Comparison of ENCODE assay signal across 29 cellular contexts in genomic region chr16:10834766-10835165, GRCh38. TPM values are rescaled to one million over a fixed set of nuclear protein-coding genes. Genes with fewer than 3 reads are reported as not detected.
"Had no signal": no experiment of that assay in that cellular context is flagged by ENCODE, and none has a peak within 500 bp of the region (broad histone marks: within the 10 kb centered on the region; RNA-seq: fewer than 3 reads in every experiment).

No MANE protein-coding gene starts in this region.

- H3K27ac Mint-ChIP-seq: activated CD4-positive, alpha-beta memory T cell treated with anti-CD3 and anti-CD28 coated beads for 36 hours; activated CD4-positive, alpha-beta T cell treated with anti-CD3 and anti-CD28 coated beads, Interleukin-2, amount 10 ng/mL, durations not matched to agents 7 days and 5 days; activated naive CD8-positive, alpha-beta T cell treated with anti-CD3 and anti-CD28 coated beads, Interleukin-2, amount 10 ng/mL, durations not matched to agents 7 days and 5 days had no signal

- H3K36me3 ChIP-seq: adrenal gland, breast epithelium, MG63, Peyer's patch had no signal

- H3K36me3 Mint-ChIP-seq: activated CD4-positive, alpha-beta memory T cell treated with anti-CD3 and anti-CD28 coated beads for 36 hours; activated naive CD8-positive, alpha-beta T cell treated with anti-CD3 and anti-CD28 coated beads, Interleukin-2, amount 10 ng/mL, durations not matched to agents 7 days and 5 days had no signal

- H3K4me3 Mint-ChIP-seq: activated CD4-positive, alpha-beta memory T cell treated with anti-CD3 and anti-CD28 coated beads for 36 hours; activated CD4-positive, alpha-beta T cell treated with anti-CD3 and anti-CD28 coated beads, Interleukin-2, amount 10 ng/mL, durations not matched to agents 7 days and 5 days; activated naive CD8-positive, alpha-beta T cell treated with anti-CD3 and anti-CD28 coated beads, Interleukin-2, amount 10 ng/mL, durations not matched to agents 7 days and 5 days; activated T-cell treated with anti-CD3 and anti-CD28 coated beads, Interleukin-2, amount 50 U/mL, for 4 hours had no signal

- H3K27me3 ChIP-seq: adrenal gland, breast epithelium, Peyer's patch had no signal

- H3K27ac ChIP-seq: adrenal gland, breast epithelium, RWPE1, VCaP had no signal

- H3K9me3 Mint-ChIP-seq: activated CD4-positive, alpha-beta T cell treated with anti-CD3 and anti-CD28 coated beads, Interleukin-2, amount 10 ng/mL, durations not matched to agents 7 days and 5 days; activated T-cell treated with anti-CD3 and anti-CD28 coated beads, Interleukin-2, amount 50 U/mL, for 4 hours had no signal

- H3K4me3 ChIP-seq: adrenal gland, breast epithelium, MG63, Peyer's patch had no signal

- H3K4me1 Mint-ChIP-seq: activated CD4-positive, alpha-beta T cell treated with anti-CD3 and anti-CD28 coated beads, Interleukin-2, amount 10 ng/mL, durations not matched to agents 7 days and 5 days had no signal

- FAIRE-seq: TTC549 had no signal

- DNase-seq: activated CD4-positive, alpha-beta T cell treated with anti-CD3 and anti-CD28 coated beads, Interleukin-2, amount 10 ng/mL, durations not matched to agents 7 days and 5 days; activated CD4-positive, CD25-positive, alpha-beta regulatory T cell; activated CD8-positive, alpha-beta memory T cell treated with anti-CD3 and anti-CD28 coated beads for 24 hours; activated naive CD4-positive, alpha-beta T cell treated with anti-CD3 and anti-CD28 coated beads, Interleukin-2, amount 50 U/mL, for 16 hours; activated naive CD8-positive, alpha-beta T cell treated with anti-CD3 and anti-CD28 coated beads, Interleukin-2, amount 10 ng/mL, durations not matched to agents 7 days and 5 days; activated T-cell treated with anti-CD3 and anti-CD28 coated beads, Interleukin-2, amount 50 U/mL, for 4 hours; adrenal gland; anterior cingulate cortex; caudate nucleus; MG63; MV-4-11; NCI-H1092 treated with DMSO at 0.1 percent for 48 hours; NCI-H1417 treated with DMSO at 0.1 percent for 48 hours; NCI-H1694; NCI-H2029; NCI-H2107; NCI-H2171 treated with DMSO at 0.1 percent for 48 hours; NCI-H226; NCI-H526; NCI-H82; SHP77 treated with DMSO at 0.1 percent for 48 hours; T1000 had no signal

- H3K9me3 ChIP-seq: adrenal gland, breast epithelium, MG63, Peyer's patch had no signal

- H3K4me1 ChIP-seq: breast epithelium had no signal

RNA-seq across cellular contexts. Expression of gene TVP23A, which starts 16.2 kb away (rescaled TPM):
- total RNA-seq: activated CD4-positive, alpha-beta memory T cell treated with anti-CD3 and anti-CD28 coated beads for 36 hours; activated CD4-positive, alpha-beta T cell treated with anti-CD3 and anti-CD28 coated beads, Interleukin-2, amount 10 ng/mL, durations not matched to agents 7 days and 5 days; activated naive CD8-positive, alpha-beta T cell treated with anti-CD3 and anti-CD28 coated beads, Interleukin-2, amount 10 ng/mL, durations not matched to agents 7 days and 5 days; NCI-H460 had no signal

RNA-seq across cellular contexts. Expression of gene CIITA, which starts 42.2 kb away (rescaled TPM):
- total RNA-seq: NCI-H460 had no signal
